ENCODE assay signal across 1 cellular context in the genomic region with DNA sequence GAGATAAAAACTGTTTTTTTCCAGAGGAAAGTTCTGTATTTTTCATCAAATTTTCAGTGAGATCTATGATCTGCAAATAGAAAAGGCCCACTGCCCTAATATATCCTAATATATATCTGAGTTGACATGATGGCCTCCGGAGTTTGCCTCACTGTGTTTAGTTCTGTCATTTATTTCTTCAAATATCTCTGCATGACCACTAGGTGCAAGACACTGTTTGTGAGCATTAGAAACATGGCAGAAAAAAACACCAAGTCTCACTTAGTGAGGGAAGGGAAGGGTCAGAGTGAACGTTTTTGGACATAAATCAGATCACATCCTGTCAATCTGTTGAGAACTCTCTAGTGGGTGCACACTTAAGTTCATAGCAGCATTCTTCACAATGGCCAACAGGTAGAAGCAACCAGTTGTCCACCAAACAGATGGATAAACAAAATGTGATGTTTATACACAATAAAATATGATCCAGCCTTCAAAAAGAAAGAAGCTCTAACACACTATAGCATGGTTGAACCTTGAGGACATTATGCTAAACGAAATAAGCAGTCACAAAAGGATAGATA.
TF ChIP-seq lines count a peak whose summit lies in the region.

No MANE protein-coding gene starts in this region.

TF ChIP-seq in IMR-90, 13 proteins besides CTCF, POLR2A, EP300 and RAD21:
- TF ChIP-seq SMC3 (IDR thresholded peaks at IDR 0.05; ENCODE audit: low read depth, low read length) (no peak), NFE2L2 (IDR thresholded peaks at IDR 0.05; ENCODE audit: low read depth, low read length) (no peak)
